26 cellular contexts compared by ENCODE assay signal in the genomic region with DNA sequence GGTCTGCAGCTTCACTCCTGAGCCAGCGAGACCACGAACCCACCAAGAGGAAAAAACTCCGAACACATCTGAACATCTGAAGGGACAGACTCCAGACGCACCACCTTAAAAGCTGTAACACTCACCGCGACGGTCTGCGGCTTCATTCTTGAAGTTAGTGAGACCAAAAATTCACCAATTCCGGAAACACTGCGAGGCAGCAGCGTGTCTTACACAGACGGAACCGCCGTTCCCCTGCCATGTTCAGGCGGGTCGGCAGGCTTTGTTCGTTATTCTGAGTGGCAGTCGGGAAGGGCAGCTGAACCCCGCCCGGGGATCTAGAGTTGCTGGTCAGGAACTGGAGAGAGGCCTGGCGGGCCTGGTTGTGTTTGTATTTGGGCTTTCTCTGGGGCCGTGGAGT.
"Had no signal": no experiment of that assay in that cellular context is flagged by ENCODE, and none has a peak within 500 bp of the region (broad histone marks: within the 10 kb centered on the region; RNA-seq: fewer than 3 reads in every experiment).

No MANE protein-coding gene starts in this region.

- H3K27ac ChIP-seq: ascending aorta, body of pancreas, SJCRH30, VCaP had no signal

- FAIRE-seq: bronchial epithelial cell had no signal

- H3K4me3 ChIP-seq: ascending aorta, body of pancreas, SJCRH30 had no signal

- DNase-seq: activated CD4-positive, alpha-beta memory T cell treated with anti-CD3 and anti-CD28 coated beads, Interleukin-2, amount 10 ng/mL, durations not matched to agents 7 days and 5 days; activated CD4-positive, alpha-beta T cell treated with anti-CD3 and anti-CD28 coated beads for 36 hours; activated CD4-positive, alpha-beta T cell treated with anti-CD3 and anti-CD28 coated beads, Interleukin-2, amount 50 U/mL, for 1 hour; activated gamma-delta T cell treated with Interleukin-2 at 50 U/mL for 16 hours; activated naive CD4-positive, alpha-beta T cell treated with anti-CD3 and anti-CD28 coated beads, Interleukin-2, amount 50 U/mL, for 16 hours; activated T-cell treated with anti-CD3 and anti-CD28 coated beads, Interleukin-2, amount 50 U/mL, for 72 hours; amniotic stem cell; body of pancreas; central memory CD4-positive, alpha-beta T cell; KBM-7; NCI-H1092 treated with DMSO at 0.1 percent for 48 hours; NCI-H1417 treated with DMSO at 0.1 percent for 48 hours; NCI-H1694; NCI-H2029; NCI-H2107; NCI-H226; NCI-H526; NCI-H774; SJCRH30; SK-N-SH; T-helper 1 cell had no signal

- H3K9ac ChIP-seq: SK-N-SH had no signal

- H3K9me3 ChIP-seq: ascending aorta, body of pancreas, SJCRH30, SK-N-SH had no signal

- H3K27ac Mint-ChIP-seq: activated CD4-positive, alpha-beta memory T cell treated with anti-CD3 and anti-CD28 coated beads, Interleukin-2, amount 10 ng/mL, durations not matched to agents 7 days and 5 days; activated CD4-positive, alpha-beta T cell treated with anti-CD3 and anti-CD28 coated beads for 36 hours; activated T-cell treated with anti-CD3 and anti-CD28 coated beads, Interleukin-2, amount 50 U/mL, for 72 hours; activated T-helper 2 cell treated with anti-CD3 and anti-CD28 coated beads, Interferon-gamma antibody, Interleukin-2, Interleukin-4, amounts not matched to agents 10 μg/mL and 5 μg/mL and 100 μg/mL, durations not matched to agents 14 hours and 24 hours and 36 hours had no signal

- H3K27me3 Mint-ChIP-seq: activated CD4-positive, alpha-beta T cell treated with anti-CD3 and anti-CD28 coated beads for 36 hours had no signal

- H3K4me1 ChIP-seq: ascending aorta, body of pancreas, SJCRH30 had no signal

- H3K27me3 ChIP-seq: ascending aorta, body of pancreas had no signal

- H3K4me2 ChIP-seq: SK-N-SH had no signal

- H3K36me3 ChIP-seq: ascending aorta, SJCRH30 had no signal

- ATAC-seq: activated CD4-positive, alpha-beta T cell treated with anti-CD3 and anti-CD28 coated beads for 36 hours; activated T-cell treated with anti-CD3 and anti-CD28 coated beads, Interleukin-2, amount 50 U/mL, for 72 hours; body of pancreas; Right ventricle myocardium inferior had no signal

- H3K9me3 Mint-ChIP-seq: activated CD4-positive, alpha-beta memory T cell treated with anti-CD3 and anti-CD28 coated beads, Interleukin-2, amount 10 ng/mL, durations not matched to agents 7 days and 5 days; activated T-cell treated with anti-CD3 and anti-CD28 coated beads, Interleukin-2, amount 50 U/mL, for 72 hours; activated T-helper 2 cell treated with anti-CD3 and anti-CD28 coated beads, Interferon-gamma antibody, Interleukin-2, Interleukin-4, amounts not matched to agents 10 μg/mL and 5 μg/mL and 100 μg/mL, durations not matched to agents 14 hours and 24 hours and 36 hours had no signal

- H3K4me3 Mint-ChIP-seq: activated CD4-positive, alpha-beta memory T cell treated with anti-CD3 and anti-CD28 coated beads, Interleukin-2, amount 10 ng/mL, durations not matched to agents 7 days and 5 days; activated CD4-positive, alpha-beta T cell treated with anti-CD3 and anti-CD28 coated beads for 36 hours; activated T-cell treated with anti-CD3 and anti-CD28 coated beads, Interleukin-2, amount 50 U/mL, for 72 hours had no signal
